Comparison of ENCODE assay signal across 20 cellular contexts in genomic region chr6:167578371-167578901, GRCh38.
DNase-seq lines count a peak whose midpoint lies in the region; ATAC-seq and TF ChIP-seq lines count a peak whose summit lies in the region.
"Had no signal": no experiment of that assay in that cellular context is flagged by ENCODE, and none has a peak within 500 bp of the region (broad histone marks: within the 10 kb centered on the region; RNA-seq: fewer than 3 reads in every experiment).

No MANE protein-coding gene starts in this region.

- peak overlapping the region; percentile 35 for H4K91ac ChIP-seq in neuronal stem cell (ENCODE audit: low read depth, low read length, poor library complexity)

- peak overlapping the region; percentile 99 for H2BK15ac ChIP-seq in neuronal stem cell (ENCODE audit: low read length)

- H3K4me1 ChIP-seq in right atrium auricular region (peaks cover 0 to under 1% of the 10 kb centered on the region in 2 donors), heart left ventricle (peaks cover 0 to 15% (median 2%) of the 10 kb centered on the region in 12 donors), neuronal stem cell (ENCODE audit: control insufficient read depth in 2 of 2, insufficient read depth in 1 of 2, low read depth in 1 of 2, low read length in 2 of 2) (peaks cover 6 to 14% of the 10 kb centered on the region in 2 donors)

- peak overlapping the region; percentile 43 for H3K23ac ChIP-seq in neuronal stem cell (ENCODE audit: low read depth, low read length, poor library complexity)

- no peak overlapping the region for H3K4me3 ChIP-seq in right atrium auricular region
- H3K4me3 ChIP-seq in heart left ventricle, result no peak overlapping the region
- H3K4me3 ChIP-seq in neuronal stem cell (ENCODE audit: low read length in 2 of 2), result no peak overlapping the region
- H3K4me3 ChIP-seq: GM12878, SJSA1 had no signal

- TF ChIP-seq CTCF in right atrium auricular region (IDR thresholded peaks at IDR 0.05) (no peak), heart left ventricle (IDR thresholded peaks at IDR 0.05) (no peak)

- no peak overlapping the region for H4K8ac ChIP-seq in neuronal stem cell (ENCODE audit: low read depth, low read length)

- H3K27me3 Mint-ChIP-seq in activated CD4-positive, alpha-beta T cell treated with anti-CD3 and anti-CD28 coated beads, Interleukin-2, amount 10 ng/mL, durations not matched to agents 7 days and 5 days, result peaks cover 5% of the 10 kb centered on the region

- H2BK12ac ChIP-seq in neuronal stem cell (ENCODE audit: low read length), result peak overlapping the region; percentile 91

- no peak overlapping the region for H3K9ac ChIP-seq in neuronal stem cell (ENCODE audit: low read depth, low read length, poor library complexity)

- no peaks in the 10 kb centered on the region for H3K4me1 Mint-ChIP-seq in activated CD4-positive, alpha-beta T cell treated with anti-CD3 and anti-CD28 coated beads, Interleukin-2, amount 10 ng/mL, durations not matched to agents 7 days and 5 days

- WGBS in heart left ventricle, 4 donors, result 96 to 97% (median 96%) methylated on average over 16 of the region's 16 CpGs
- WGBS in neuronal stem cell (ENCODE audit: extremely low coverage in 2 of 2, insufficient read length in 2 of 2, insufficient replicate concordance in 1 of 2), 2 donors, result no CpG with 5 or more reads among the region's 16 CpGs

- H3K27ac Mint-ChIP-seq in activated CD4-positive, alpha-beta T cell treated with anti-CD3 and anti-CD28 coated beads, Interleukin-2, amount 10 ng/mL, durations not matched to agents 7 days and 5 days, result no peak overlapping the region
- H3K27ac Mint-ChIP-seq: H9, HFFc6 had no signal

- H3K18ac ChIP-seq in neuronal stem cell (ENCODE audit: low read length), result peak overlapping the region; percentile 85

- peak overlapping the region; percentile 95 for H2AK5ac ChIP-seq in neuronal stem cell (ENCODE audit: low read depth, low read length)

- peaks cover 2% of the 10 kb centered on the region for H3K9me3 Mint-ChIP-seq in activated CD4-positive, alpha-beta T cell treated with anti-CD3 and anti-CD28 coated beads, Interleukin-2, amount 10 ng/mL, durations not matched to agents 7 days and 5 days

- POLR2A ChIA-PET in activated CD4-positive, alpha-beta T cell treated with anti-CD3 and anti-CD28 coated beads, Interleukin-2, amount 10 ng/mL, durations not matched to agents 7 days and 5 days (lab: Charles Lee), result no interaction called here

- H2AFZ ChIP-seq in neuronal stem cell (ENCODE audit: low read length), result no peak overlapping the region

- no peak for TF ChIP-seq POLR2A in heart left ventricle (IDR thresholded peaks at IDR 0.05)

- H3K36me3 Mint-ChIP-seq in activated CD4-positive, alpha-beta T cell treated with anti-CD3 and anti-CD28 coated beads, Interleukin-2, amount 10 ng/mL, durations not matched to agents 7 days and 5 days (ENCODE audit: low read depth), result no peaks in the 10 kb centered on the region

- H3K4me3 Mint-ChIP-seq in activated CD4-positive, alpha-beta T cell treated with anti-CD3 and anti-CD28 coated beads, Interleukin-2, amount 10 ng/mL, durations not matched to agents 7 days and 5 days, result no peak overlapping the region
- H3K4me3 Mint-ChIP-seq: H9, HFFc6 had no signal

- H3K79me1 ChIP-seq in neuronal stem cell (ENCODE audit: low read depth, low read length), result no peaks in the 10 kb centered on the region

- H3K4ac ChIP-seq in neuronal stem cell (ENCODE audit: low read length), result peak overlapping the region; percentile 97

- H3K27ac ChIP-seq in right atrium auricular region, result no peak overlapping the region
- no peak overlapping the region for H3K27ac ChIP-seq in heart left ventricle
- no peak overlapping the region for H3K27ac ChIP-seq in neuronal stem cell (replicated peaks; ENCODE audit: low read length)
- H3K27ac ChIP-seq: SJSA1 had no signal

- DNase-seq in right atrium auricular region (ENCODE audit: low spot score) (peak; percentile 52), heart left ventricle (no peak), iPS-NIHi11 (ENCODE audit: low spot score) (peak; percentile 3), neuronal stem cell (ENCODE audit: low spot score) (no peak), NCI-H2107 treated with DMSO at 0.1 percent for 48 hours (lab: John Stamatoyannopoulos, UW; ENCODE audit: unreplicated experiment) (no peak), G401 (ENCODE audit: low spot score) (no peak)
- no peak for DNase-seq in stimulated activated CD4-positive, alpha-beta T cell treated with anti-CD3 and anti-CD28 coated beads, Interleukin-4, amount 100 ng/mL, for 4 hours
- no peak for DNase-seq in activated CD4-positive, alpha-beta T cell treated with anti-CD3 and anti-CD28 coated beads, Interleukin-2, amount 10 ng/mL, durations not matched to agents 7 days and 5 days
- DNase-seq: DMS79, H9, HFFc6, Karpas-422, MV-4-11, NCI-H1105 treated with DMSO at 0.1 percent for 48 hours, NCI-H1694, NCI-H2081, NCI-H526 had no signal

- in situ Hi-C loops in G401 (cut with HindIII; ENCODE audit: low sequenced_read_pairs), result no loop called here

- H3K36me3 ChIP-seq in right atrium auricular region (no peaks in the 10 kb centered on the region), heart left ventricle (no peaks in the 10 kb centered on the region), neuronal stem cell (replicated peaks in 1 of 2; ENCODE audit: control insufficient read depth in 2 of 2, insufficient read depth in 2 of 2, low read length in 2 of 2) (no peaks in the 10 kb centered on the region)
- H3K36me3 ChIP-seq: SJSA1 had no signal

- no peak overlapping the region for H3K4me2 ChIP-seq in neuronal stem cell (ENCODE audit: insufficient read depth, low read length, poor library complexity, severe bottlenecking)

- H2BK120ac ChIP-seq in neuronal stem cell (ENCODE audit: low read depth, low read length), result no peak overlapping the region

- H2BK5ac ChIP-seq in neuronal stem cell (ENCODE audit: low read length), result peak overlapping the region; percentile 31

- CTCF ChIA-PET in activated CD4-positive, alpha-beta T cell treated with anti-CD3 and anti-CD28 coated beads, Interleukin-2, amount 10 ng/mL, durations not matched to agents 7 days and 5 days (lab: Charles Lee), result no interaction called here

- no peaks in the 10 kb centered on the region for H3K27me3 ChIP-seq in right atrium auricular region
- no peaks in the 10 kb centered on the region for H3K27me3 ChIP-seq in heart left ventricle
- no peaks in the 10 kb centered on the region for H3K27me3 ChIP-seq in neuronal stem cell (ENCODE audit: control insufficient read depth in 3 of 3, insufficient read depth in 3 of 3, low read depth in 1 of 3, low read length in 3 of 3)
- H3K27me3 ChIP-seq: SJSA1 had no signal

- ATAC-seq in heart left ventricle, result no peak
- ATAC-seq: GM12878, Right ventricle myocardium inferior had no signal

- H3K9me3 ChIP-seq in right atrium auricular region (peaks cover 0 to 11% of the 10 kb centered on the region in 2 donors), heart left ventricle (peaks cover 0 to 13% (median 8%) of the 10 kb centered on the region in 12 donors), neuronal stem cell (replicated peaks in 1 of 2; ENCODE audit: control insufficient read depth in 2 of 2, insufficient read depth in 1 of 2, low read depth in 1 of 2, low read length in 2 of 2) (peaks cover 3 to 4% of the 10 kb centered on the region in 2 donors)
- H3K9me3 ChIP-seq: SJSA1 had no signal

- intact Hi-C loops in heart left ventricle (cut with DNase I), result no loop called here

- no peak overlapping the region for H3K14ac ChIP-seq in neuronal stem cell (ENCODE audit: low read length)

Comparison
In these comparisons a context has a peak if more than half of its experiments do, and no peak if none do; other contexts are left out.
1. DNase-seq: peak in right atrium auricular region (single experiment) and iPS-NIHi11 (single experiment); none in heart left ventricle (0 of 5), neuronal stem cell (single experiment), stimulated activated CD4-positive, alpha-beta T cell treated with anti-CD3 and anti-CD28 coated beads, Interleukin-4, amount 100 ng/mL, for 4 hours (0 of 2), activated CD4-positive, alpha-beta T cell treated with anti-CD3 and anti-CD28 coated beads, Interleukin-2, amount 10 ng/mL, durations not matched to agents 7 days and 5 days (single experiment), NCI-H2107 treated with DMSO at 0.1 percent for 48 hours (single experiment) and G401 (single experiment).